Comparison of ENCODE assay signal across 8 cellular contexts in the genomic region with DNA sequence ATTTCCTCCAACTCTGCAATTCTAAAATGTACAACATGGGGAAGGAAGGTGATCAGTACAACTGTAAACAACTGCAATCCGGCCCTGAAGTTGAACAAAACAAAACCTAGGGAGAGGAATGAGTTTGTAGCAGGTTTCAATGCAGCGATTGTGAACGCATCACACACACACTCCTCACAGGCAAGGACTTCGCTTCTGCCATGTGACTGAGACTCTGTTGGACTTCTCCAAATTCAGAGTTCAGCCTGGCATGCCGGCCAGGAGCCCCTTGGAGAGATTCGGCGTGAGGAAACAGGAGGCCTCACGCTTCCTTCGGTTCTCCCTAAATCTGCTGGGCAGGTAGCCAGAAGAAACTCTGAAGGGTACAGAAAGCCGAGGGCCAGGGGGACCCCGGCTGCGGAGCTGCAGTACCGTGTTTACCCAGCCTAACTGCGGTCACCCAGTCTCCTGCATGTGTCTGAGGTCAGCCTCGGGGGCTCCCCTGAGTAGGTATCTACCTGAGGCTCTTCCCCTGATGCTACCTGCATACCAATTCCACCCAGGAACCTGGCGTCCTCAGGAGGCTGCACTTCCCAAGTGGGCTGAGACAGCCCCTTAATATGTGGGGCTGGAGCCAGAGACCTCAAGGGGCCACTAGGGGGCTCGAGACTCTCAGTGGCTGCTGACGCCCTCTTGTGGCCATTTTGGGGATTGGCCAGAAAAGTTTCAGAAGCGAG. TPM values are rescaled to one million over a fixed set of nuclear protein-coding genes. Genes with fewer than 3 reads are reported as not detected.
A peak's percentile ranks its signal among the peaks of the same experiment; 100 is the strongest.
DNase-seq lines count a peak whose midpoint lies in the region; ATAC-seq and TF ChIP-seq lines count a peak whose summit lies in the region.

No MANE protein-coding gene starts in this region.

- H3K27me3 ChIP-seq in lower lobe of right lung (ENCODE audit: low read depth): no peaks in the 10 kb centered on the region

- H3K27me3 Mint-ChIP-seq in activated CD4-positive, alpha-beta T cell treated with anti-CD3 and anti-CD28 coated beads, Interleukin-2, amount 10 ng/mL, durations not matched to agents 7 days and 5 days: no peaks in the 10 kb centered on the region
- no peaks in the 10 kb centered on the region for H3K27me3 Mint-ChIP-seq in dendritic cell treated with granulocyte-macrophage colony-stimulating factor and Interleukin-4, amounts not matched to agents 40 ng/mL and 50 ng/mL, for 4 days

- no peaks in the 10 kb centered on the region for H3K36me3 ChIP-seq in lower lobe of right lung

- H3K36me3 Mint-ChIP-seq in activated CD4-positive, alpha-beta T cell treated with anti-CD3 and anti-CD28 coated beads, Interleukin-2, amount 10 ng/mL, durations not matched to agents 7 days and 5 days (ENCODE audit: low read depth): no peaks in the 10 kb centered on the region
- peaks cover 5% of the 10 kb centered on the region for H3K36me3 Mint-ChIP-seq in dendritic cell treated with granulocyte-macrophage colony-stimulating factor and Interleukin-4, amounts not matched to agents 40 ng/mL and 50 ng/mL, for 4 days (ENCODE audit: low read depth)

- CTCF ChIA-PET in activated CD4-positive, alpha-beta T cell treated with anti-CD3 and anti-CD28 coated beads, Interleukin-2, amount 10 ng/mL, durations not matched to agents 7 days and 5 days (lab: Charles Lee): interaction anchor here (0.6 to 7.9 kb wide), 7 partner anchors 13 to 418 kb away, joined by 3 to 61 read pairs (median 9); partner anchors contain the start of gene MINDY1

- H3K9me3 ChIP-seq in lower lobe of right lung: no peaks in the 10 kb centered on the region

- H3K4me1 Mint-ChIP-seq in activated CD4-positive, alpha-beta T cell treated with anti-CD3 and anti-CD28 coated beads, Interleukin-2, amount 10 ng/mL, durations not matched to agents 7 days and 5 days: peaks cover 42% of the 10 kb centered on the region
- H3K4me1 Mint-ChIP-seq in dendritic cell treated with granulocyte-macrophage colony-stimulating factor and Interleukin-4, amounts not matched to agents 40 ng/mL and 50 ng/mL, for 4 days (ENCODE audit: low read depth): peaks cover 49% of the 10 kb centered on the region

- H3K27ac ChIP-seq in lower lobe of right lung: peak overlapping the region; percentile 82

- no peaks in the 10 kb centered on the region for H3K9me3 Mint-ChIP-seq in activated CD4-positive, alpha-beta T cell treated with anti-CD3 and anti-CD28 coated beads, Interleukin-2, amount 10 ng/mL, durations not matched to agents 7 days and 5 days
- no peaks in the 10 kb centered on the region for H3K9me3 Mint-ChIP-seq in dendritic cell treated with granulocyte-macrophage colony-stimulating factor and Interleukin-4, amounts not matched to agents 40 ng/mL and 50 ng/mL, for 4 days

- H3K4me3 ChIP-seq in lower lobe of right lung: peak overlapping the region; percentile 42

- peak overlapping the region; percentile 19 for H3K4me3 Mint-ChIP-seq in activated CD4-positive, alpha-beta T cell treated with anti-CD3 and anti-CD28 coated beads, Interleukin-2, amount 10 ng/mL, durations not matched to agents 7 days and 5 days
- peak overlapping the region; percentile 69 for H3K4me3 Mint-ChIP-seq in dendritic cell treated with granulocyte-macrophage colony-stimulating factor and Interleukin-4, amounts not matched to agents 40 ng/mL and 50 ng/mL, for 4 days

- intact Hi-C loops in dendritic cell treated with granulocyte-macrophage colony-stimulating factor and Interleukin-4, amounts not matched to agents 40 ng/mL and 50 ng/mL, for 4 days (cut with micrococcal nuclease): loop anchor here (10.0 kb wide), 2 partner anchors 214 to 614 kb away; partner anchors contain the start of genes CTSS and RPRD2
- intact Hi-C loops in lower lobe of right lung (cut with DNase I): no loop called here

- DNase-seq in GM04504 (ENCODE audit: low read depth) (peak; percentile 70), NCI-H69 (lab: John Stamatoyannopoulos, UW) (peak; percentile 90), lower lobe of right lung (peak; percentile 89), cortex of kidney (lab: John Stamatoyannopoulos, UW) (no peak)
- peak; percentile 93 for DNase-seq in activated CD4-positive, alpha-beta T cell treated with anti-CD3 and anti-CD28 coated beads, Interleukin-2, amount 10 ng/mL, durations not matched to agents 7 days and 5 days
- DNase-seq in stimulated activated CD4-positive, alpha-beta T cell treated with anti-CD3 and anti-CD28 coated beads, TNF-alpha, amount 100 ng/mL, for 1 hour (ENCODE audit: low read depth in 3 of 3, low spot score in 1 of 3): peak; percentile 71 to 81 (median 80)

- peaks cover 70% of the 10 kb centered on the region for H3K4me1 ChIP-seq in lower lobe of right lung

- peak overlapping the region; percentile 54 for H3K27ac Mint-ChIP-seq in activated CD4-positive, alpha-beta T cell treated with anti-CD3 and anti-CD28 coated beads, Interleukin-2, amount 10 ng/mL, durations not matched to agents 7 days and 5 days
- peak overlapping the region; percentile 97 for H3K27ac Mint-ChIP-seq in dendritic cell treated with granulocyte-macrophage colony-stimulating factor and Interleukin-4, amounts not matched to agents 40 ng/mL and 50 ng/mL, for 4 days

- TF ChIP-seq CTCF in lower lobe of right lung (IDR thresholded peaks at IDR 0.05): peak; percentile 100

- ATAC-seq in HG03378 (IDR thresholded peaks at IDR 0.05; ENCODE audit: unreplicated experiment) (peak; percentile 49), lower lobe of right lung (peak; percentile 57 to 78)

- POLR2A ChIA-PET in activated CD4-positive, alpha-beta T cell treated with anti-CD3 and anti-CD28 coated beads, Interleukin-2, amount 10 ng/mL, durations not matched to agents 7 days and 5 days (lab: Charles Lee): no interaction called here

RNA-seq across cellular contexts. Expression of gene ANXA9, which starts 2.9 kb away (rescaled TPM):
- total RNA-seq in activated CD4-positive, alpha-beta T cell treated with anti-CD3 and anti-CD28 coated beads, Interleukin-2, amount 10 ng/mL, durations not matched to agents 7 days and 5 days: under 1 TPM in 1 of 2 experiments, not detected in 1; 0.10 TPM
- 0.68 TPM for total RNA-seq in lower lobe of right lung

RNA-seq across cellular contexts. Expression of gene CERS2, which starts 4.5 kb away (rescaled TPM):
- 100 to 1,000 TPM; 173 to 192 TPM for total RNA-seq in activated CD4-positive, alpha-beta T cell treated with anti-CD3 and anti-CD28 coated beads, Interleukin-2, amount 10 ng/mL, durations not matched to agents 7 days and 5 days
- 297 TPM for total RNA-seq in lower lobe of right lung

RNA-seq across cellular contexts. Expression of gene MINDY1, which starts 27.5 kb away (rescaled TPM):
- total RNA-seq in activated CD4-positive, alpha-beta T cell treated with anti-CD3 and anti-CD28 coated beads, Interleukin-2, amount 10 ng/mL, durations not matched to agents 7 days and 5 days: 10 to 100 TPM; 23.9 to 24.3 TPM
- total RNA-seq in lower lobe of right lung: 27.8 TPM

RNA-seq across cellular contexts. Expression of gene PRUNE1, which starts 29.1 kb away (rescaled TPM):
- 10 to 100 TPM; 18.8 to 19.1 TPM for total RNA-seq in activated CD4-positive, alpha-beta T cell treated with anti-CD3 and anti-CD28 coated beads, Interleukin-2, amount 10 ng/mL, durations not matched to agents 7 days and 5 days
- total RNA-seq in lower lobe of right lung: 21.4 TPM

RNA-seq across cellular contexts. Expression of gene SETDB1, which starts 53.0 kb away (rescaled TPM):
- 10 to 100 TPM; 51.1 to 58.1 TPM for total RNA-seq in activated CD4-positive, alpha-beta T cell treated with anti-CD3 and anti-CD28 coated beads, Interleukin-2, amount 10 ng/mL, durations not matched to agents 7 days and 5 days
- 47.5 TPM for total RNA-seq in lower lobe of right lung
